Comparison of ENCODE assay signal across 31 cellular contexts in genomic region chr3:134827213-134827612, GRCh38.
DNase-seq lines count a peak whose midpoint lies in the region; ATAC-seq lines count a peak whose summit lies in the region.
"Had no signal": no experiment of that assay in that cellular context is flagged by ENCODE, and none has a peak within 500 bp of the region (broad histone marks: within the 10 kb centered on the region; RNA-seq: fewer than 3 reads in every experiment).

No MANE protein-coding gene starts in this region.

- no peaks in the 10 kb centered on the region for H3K36me3 Mint-ChIP-seq in stimulated activated memory B cell treated with anti-CD40 and anti-IgM and Interleukin-4, amounts not matched to agents 10 μg/mL and 1 μg/mL and 100 μg/mL, for 72 hours
- H3K36me3 Mint-ChIP-seq: activated naive CD8-positive, alpha-beta T cell treated with anti-CD3 and anti-CD28 coated beads, Interleukin-2, amount 10 ng/mL, durations not matched to agents 7 days and 5 days had no signal

- peak; percentile 76 for ATAC-seq in GM18907 (IDR thresholded peaks at IDR 0.05; ENCODE audit: unreplicated experiment)
- ATAC-seq in GM21576 (IDR thresholded peaks at IDR 0.05; ENCODE audit: unreplicated experiment) = peak; percentile 63
- peak; percentile 59 for ATAC-seq in HG03025 (IDR thresholded peaks at IDR 0.05; ENCODE audit: low FRiP score, unreplicated experiment)
- ATAC-seq in stimulated activated memory B cell treated with anti-CD40 and anti-IgM and Interleukin-4, amounts not matched to agents 10 μg/mL and 1 μg/mL and 100 μg/mL, for 72 hours = peak; percentile 51
- no peak for ATAC-seq in HG03378 (IDR thresholded peaks at IDR 0.05; ENCODE audit: unreplicated experiment)
- no peak for ATAC-seq in HG02840 (IDR thresholded peaks at IDR 0.05; ENCODE audit: low FRiP score, unreplicated experiment)
- ATAC-seq: activated CD8-positive, alpha-beta T cell treated with anti-CD3 and anti-CD28 coated beads, Interleukin-2, amount 10 ng/mL, durations not matched to agents 7 days and 5 days; foreskin keratinocyte; T-helper 17 cell had no signal

- H3K27me3 Mint-ChIP-seq in stimulated activated memory B cell treated with anti-CD40 and anti-IgM and Interleukin-4, amounts not matched to agents 10 μg/mL and 1 μg/mL and 100 μg/mL, for 72 hours = no peaks in the 10 kb centered on the region
- H3K27me3 Mint-ChIP-seq: dendritic cell treated with granulocyte-macrophage colony-stimulating factor and Interleukin-4, amounts not matched to agents 40 ng/mL and 50 ng/mL, for 4 days had no signal

- no peak overlapping the region for H3K27ac Mint-ChIP-seq in stimulated activated memory B cell treated with anti-CD40 and anti-IgM and Interleukin-4, amounts not matched to agents 10 μg/mL and 1 μg/mL and 100 μg/mL, for 72 hours
- H3K27ac Mint-ChIP-seq: activated CD8-positive, alpha-beta T cell treated with anti-CD3 and anti-CD28 coated beads, Interleukin-2, amount 10 ng/mL, durations not matched to agents 7 days and 5 days; activated naive CD8-positive, alpha-beta T cell treated with anti-CD3 and anti-CD28 coated beads, Interleukin-2, amount 10 ng/mL, durations not matched to agents 7 days and 5 days; dendritic cell treated with granulocyte-macrophage colony-stimulating factor and Interleukin-4, amounts not matched to agents 40 ng/mL and 50 ng/mL, for 4 days; H9; nephron progenitor cell; T-helper 17 cell had no signal

- peaks cover 11% of the 10 kb centered on the region for H3K4me1 Mint-ChIP-seq in stimulated activated memory B cell treated with anti-CD40 and anti-IgM and Interleukin-4, amounts not matched to agents 10 μg/mL and 1 μg/mL and 100 μg/mL, for 72 hours
- H3K4me1 Mint-ChIP-seq: activated naive CD8-positive, alpha-beta T cell treated with anti-CD3 and anti-CD28 coated beads, Interleukin-2, amount 10 ng/mL, durations not matched to agents 7 days and 5 days had no signal

- no peak overlapping the region for H3K4me3 Mint-ChIP-seq in stimulated activated memory B cell treated with anti-CD40 and anti-IgM and Interleukin-4, amounts not matched to agents 10 μg/mL and 1 μg/mL and 100 μg/mL, for 72 hours
- H3K4me3 Mint-ChIP-seq: activated CD8-positive, alpha-beta T cell treated with anti-CD3 and anti-CD28 coated beads, Interleukin-2, amount 10 ng/mL, durations not matched to agents 7 days and 5 days; activated naive CD8-positive, alpha-beta T cell treated with anti-CD3 and anti-CD28 coated beads, Interleukin-2, amount 10 ng/mL, durations not matched to agents 7 days and 5 days; dendritic cell treated with granulocyte-macrophage colony-stimulating factor and Interleukin-4, amounts not matched to agents 40 ng/mL and 50 ng/mL, for 4 days; H9; nephron progenitor cell; T-helper 17 cell had no signal

- H3K9me3 Mint-ChIP-seq in stimulated activated memory B cell treated with anti-CD40 and anti-IgM and Interleukin-4, amounts not matched to agents 10 μg/mL and 1 μg/mL and 100 μg/mL, for 72 hours = no peaks in the 10 kb centered on the region
- H3K9me3 Mint-ChIP-seq: activated naive CD8-positive, alpha-beta T cell treated with anti-CD3 and anti-CD28 coated beads, Interleukin-2, amount 10 ng/mL, durations not matched to agents 7 days and 5 days; dendritic cell treated with granulocyte-macrophage colony-stimulating factor and Interleukin-4, amounts not matched to agents 40 ng/mL and 50 ng/mL, for 4 days; H9; nephron progenitor cell had no signal

- DNase-seq in NCI-H1105 (lab: John Stamatoyannopoulos, UW) = no peak
- DNase-seq in NCI-H526 treated with DMSO at 0.1 percent for 48 hours (lab: John Stamatoyannopoulos, UW) = no peak
- DNase-seq: activated CD4-positive, CD25-positive, alpha-beta regulatory T cell treated with anti-CD3 and anti-CD28 coated beads, Interleukin-2, amount 50 U/mL, for 72 hours; activated CD8-positive, alpha-beta T cell treated with anti-CD3 and anti-CD28 coated beads, Interleukin-2, amount 10 ng/mL, durations not matched to agents 7 days and 5 days; activated effector memory CD4-positive, alpha-beta T cell treated with Interleukin-2 at 50 U/mL for 16 hours; activated naive CD8-positive, alpha-beta T cell treated with anti-CD3 and anti-CD28 coated beads, Interleukin-2, amount 10 ng/mL, durations not matched to agents 7 days and 5 days; Caco-2; caudate nucleus; DMS79 treated with DMSO at 0.1 percent for 48 hours; foreskin keratinocyte; GF-D8; H9; mammary epithelial cell; NCI-H146; NCI-H2107; NCI-H446; nephron progenitor cell; OCI-M1; ovary; SK-N-SH; small intestine; stomach; T-helper 17 cell; thyroid gland had no signal

Comparison
In these comparisons a context has a peak if more than half of its experiments do, and no peak if none do; other contexts are left out.
1. ATAC-seq: peak in GM18907 (single experiment), GM21576 (single experiment), HG03025 (single experiment) and stimulated activated memory B cell treated with anti-CD40 and anti-IgM and Interleukin-4, amounts not matched to agents 10 μg/mL and 1 μg/mL and 100 μg/mL, for 72 hours (single experiment); none in HG03378 (single experiment) and HG02840 (single experiment).